In genomic region chr2:73822276-73822675, GRCh38 we compare ENCODE assay signal across 19 cellular contexts. TPM values are rescaled to one million over a fixed set of nuclear protein-coding genes. Genes with fewer than 3 reads are reported as not detected.
DNase-seq lines count a peak whose midpoint lies in the region; ATAC-seq and TF ChIP-seq lines count a peak whose summit lies in the region.
"Had no signal": no experiment of that assay in that cellular context is flagged by ENCODE, and none has a peak within 500 bp of the region (broad histone marks: within the 10 kb centered on the region; RNA-seq: fewer than 3 reads in every experiment).

No MANE protein-coding gene starts in this region.

- H3K27ac ChIP-seq in OCI-LY1 (ENCODE audit: low read depth, low read length, poor library complexity, severe bottlenecking) (peak overlapping the region; percentile 26), caudate nucleus (ENCODE audit: low read depth, low read length) (no peak overlapping the region)

- peak; percentile 75 for ATAC-seq in GM18498 (IDR thresholded peaks at IDR 0.05; ENCODE audit: unreplicated experiment)
- peak; percentile 57 for ATAC-seq in GM19025 (IDR thresholded peaks at IDR 0.05; ENCODE audit: low read depth, unreplicated experiment)
- ATAC-seq in HG02798 (IDR thresholded peaks at IDR 0.05; ENCODE audit: poor library complexity, unreplicated experiment): peak; percentile 56
- ATAC-seq in sciatic nerve: no peak

- H3K9me3 ChIP-seq in OCI-LY1 (ENCODE audit: low read length): no peaks in the 10 kb centered on the region

- no peak overlapping the region for H3K9ac ChIP-seq in OCI-LY1 (ENCODE audit: low read length)

- no peak for TF ChIP-seq CTCF in OCI-LY1 (IDR thresholded peaks at IDR 0.05; ENCODE audit: low read length)

- no peaks in the 10 kb centered on the region for H4K20me1 ChIP-seq in OCI-LY1 (ENCODE audit: insufficient read depth, low read length)

- no peak overlapping the region for H3K4me3 ChIP-seq in OCI-LY1 (ENCODE audit: low read depth, low read length, poor library complexity, severe bottlenecking)

- no peaks in the 10 kb centered on the region for H3K9me2 ChIP-seq in OCI-LY1 (ENCODE audit: low read depth, low read length)

- intact Hi-C loops in sciatic nerve (cut with DNase I): no loop called here

- H3K4me2 ChIP-seq in OCI-LY1 (ENCODE audit: low read length): peak overlapping the region; percentile 0; the same call in 1 of the 2 replicates

- no peaks in the 10 kb centered on the region for H3K36me3 ChIP-seq in OCI-LY1 (ENCODE audit: insufficient read depth, low read length)

- peaks cover 21% of the 10 kb centered on the region for H3K4me1 ChIP-seq in OCI-LY1 (ENCODE audit: insufficient read depth, low read length, severe bottlenecking)

- H3F3A ChIP-seq in OCI-LY1 (ENCODE audit: insufficient read depth, low read length): no peaks in the 10 kb centered on the region

- no peaks in the 10 kb centered on the region for H3K27me3 ChIP-seq in OCI-LY1 (ENCODE audit: insufficient read depth, low read length)

- no peak overlapping the region for H2AFZ ChIP-seq in OCI-LY1 (ENCODE audit: low read length)

- no peaks in the 10 kb centered on the region for H3K79me2 ChIP-seq in OCI-LY1 (ENCODE audit: insufficient read depth, low read length)

- DNase-seq in sciatic nerve (ENCODE audit: low spot score) (no peak), DMS114 treated with DMSO at 0.1 percent for 48 hours (lab: John Stamatoyannopoulos, UW; ENCODE audit: unreplicated experiment) (no peak), caudate nucleus (lab: John Stamatoyannopoulos, UW) (no peak), NCI-H510A treated with DMSO at 0.1 percent for 48 hours (lab: John Stamatoyannopoulos, UW) (no peak)
- DNase-seq: C1 segment of cervical spinal cord; immature natural killer cell; Kasumi-1; NCI-H2107; posterior cingulate gyrus; stimulated activated CD4-positive, alpha-beta T cell treated with anti-CD3 and anti-CD28 coated beads, Interleukin-2, amount 100 ng/mL, for 24 hours; stimulated activated naive CD4-positive, alpha-beta T cell treated with Interleukin-2 at 50 U/mL for 16 hours; T-helper 9 cell had no signal

RNA-seq across cellular contexts. Expression of gene STAMBP, which starts 6.5 kb away (rescaled TPM):
- 41.5 TPM for total RNA-seq in sciatic nerve

RNA-seq across cellular contexts. Expression of gene C2orf78, which starts 38.3 kb away (rescaled TPM):
- total RNA-seq in sciatic nerve: not detected
- total RNA-seq: astrocyte, fibroblast of villous mesenchyme, mononuclear cell had no signal

RNA-seq across cellular contexts. Expression of gene DUSP11, which starts 42.4 kb away (rescaled TPM):
- total RNA-seq in sciatic nerve: 23.1 TPM
